8 cellular contexts compared by ENCODE assay signal in genomic region chr3:119600732-119601131, GRCh38. TPM values are rescaled to one million over a fixed set of nuclear protein-coding genes. Genes with fewer than 3 reads are reported as not detected.
DNase-seq lines count a peak whose midpoint lies in the region; ATAC-seq and TF ChIP-seq lines count a peak whose summit lies in the region.

No MANE protein-coding gene starts in this region.

- H2AFZ ChIP-seq in PC-3 (ENCODE audit: low read length): no peak overlapping the region

- DNase-seq in AG20443 (ENCODE audit: low spot score): peak; percentile 48
- peak; percentile 42 for DNase-seq in PC-3
- DNase-seq in stimulated activated CD4-positive, alpha-beta T cell treated with anti-CD3 and anti-CD28 coated beads, Interleukin-4, amount 100 ng/mL, for 1 hour: peak; percentile 7
- no peak for DNase-seq in activated gamma-delta T cell treated with Interleukin-2 at 50 U/mL for 16 hours
- DNase-seq in kidney glomerular epithelial cell (lab: John Stamatoyannopoulos, UW): no peak

- H3K9ac ChIP-seq in PC-3 (ENCODE audit: low read length): no peak overlapping the region

- ATAC-seq in GM18519 (IDR thresholded peaks at IDR 0.05; ENCODE audit: low FRiP score, unreplicated experiment) (peak; percentile 48), HG02759 (IDR thresholded peaks at IDR 0.05; ENCODE audit: unreplicated experiment) (peak; percentile 60), PC-3 (peak; percentile 42; the same call in 1 of the 2 replicates), esophagus mucosa (peak; percentile 63)

- POLR2A ChIA-PET in PC-3 (lab: Charles Lee; ENCODE audit: unreplicated experiment): no interaction called here

- intact Hi-C loops in PC-3 (cut with micrococcal nuclease): no loop called here

- H3K79me2 ChIP-seq in PC-3 (ENCODE audit: low read length): no peaks in the 10 kb centered on the region

- CTCF ChIA-PET in PC-3 (lab: Charles Lee): no interaction called here

- H3K27ac ChIP-seq in PC-3 (ENCODE audit: low read length): no peak overlapping the region

- H3K4me3 ChIP-seq in PC-3 (ENCODE audit: low read length): no peak overlapping the region

- peak; percentile 70 for TF ChIP-seq CTCF in PC-3 (conservative IDR thresholded peaks at IDR 0.05; ENCODE audit: low read depth, low read length)

- no peaks in the 10 kb centered on the region for H3K27me3 ChIP-seq in PC-3 (ENCODE audit: low read length)

- no peaks in the 10 kb centered on the region for H3K36me3 ChIP-seq in PC-3 (ENCODE audit: low read depth, low read length)

- H3F3A ChIP-seq in PC-3 (ENCODE audit: low read length, unreplicated experiment): no peaks in the 10 kb centered on the region

- BruUV-seq in PC-3 (replicated peaks; lab: Mats Ljungman, UMichigan): no TSS peak

- H3K4me2 ChIP-seq in PC-3 (ENCODE audit: low read length): no peak overlapping the region

- no peaks in the 10 kb centered on the region for H3K9me3 ChIP-seq in PC-3 (ENCODE audit: low read length)

- H4K20me1 ChIP-seq in PC-3 (ENCODE audit: low read length): no peaks in the 10 kb centered on the region

- no peaks in the 10 kb centered on the region for H3K9me2 ChIP-seq in PC-3 (replicated peaks; ENCODE audit: low read length)

- peaks cover 11% of the 10 kb centered on the region; the same call in 1 of the 2 replicates for H3K4me1 ChIP-seq in PC-3 (ENCODE audit: insufficient read depth, low read length)

RNA-seq across cellular contexts. Expression of gene PLA1A, which starts 3.0 kb away (rescaled TPM):
- 0.36 TPM in 1 of 2 replicates, not detected in the other for total RNA-seq in PC-3 (2014; rRNA removed)
- 0.92 TPM for total RNA-seq in esophagus mucosa

RNA-seq across cellular contexts. Expression of gene ADPRH, which starts 21.4 kb away (rescaled TPM):
- total RNA-seq in PC-3 (2014; rRNA removed): 4.7 and 5.6 TPM in 2 replicates
- total RNA-seq in esophagus mucosa: 2.1 TPM

RNA-seq across cellular contexts. Expression of gene CD80, which starts 41.3 kb away (rescaled TPM):
- total RNA-seq in PC-3 (2014; rRNA removed) (not detected in 2 replicates), esophagus mucosa (0.08 TPM)

RNA-seq across cellular contexts. Expression of gene POPDC2, which starts 59.7 kb away (rescaled TPM):
- 0.62 and 0.98 TPM in 2 replicates for total RNA-seq in PC-3 (2014; rRNA removed)
- 0.60 TPM for total RNA-seq in esophagus mucosa

Comparison
In these comparisons a context has a peak if more than half of its experiments do, and no peak if none do; other contexts are left out.
1. DNase-seq: peak in AG20443 (single experiment), PC-3 (single experiment) and stimulated activated CD4-positive, alpha-beta T cell treated with anti-CD3 and anti-CD28 coated beads, Interleukin-4, amount 100 ng/mL, for 1 hour (single experiment); none in activated gamma-delta T cell treated with Interleukin-2 at 50 U/mL for 16 hours (single experiment) and kidney glomerular epithelial cell (single experiment).
2. Peak in every context shown above with its lines, with median percentiles within 50 percentile points of each other: ATAC-seq.